ENCODE assay signal across 1 cellular context in the genomic region with DNA sequence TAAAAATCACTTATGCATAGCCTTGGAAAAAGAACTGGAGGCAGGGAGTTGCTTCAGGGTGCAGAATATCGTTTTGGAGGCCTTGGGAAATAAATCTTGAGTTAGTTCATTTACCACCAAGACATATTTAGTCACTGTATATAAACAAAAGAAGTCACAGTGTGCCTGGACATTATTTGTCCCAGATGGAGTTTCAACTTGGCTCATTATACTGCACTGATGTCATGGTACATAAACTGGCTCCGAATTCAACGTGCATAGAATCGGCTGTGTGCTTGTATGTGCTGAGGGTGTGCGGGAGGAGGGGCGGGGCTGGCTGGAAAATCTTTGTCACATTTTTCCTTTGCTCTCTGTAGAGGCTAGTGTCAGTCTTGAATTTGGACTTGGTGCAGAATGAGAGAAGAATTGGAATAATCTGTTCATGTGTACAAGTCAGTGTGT.
TF ChIP-seq lines count a peak whose summit lies in the region.

No MANE protein-coding gene starts in this region.

TF ChIP-seq in GM23338, 12 proteins besides CTCF, POLR2A, EP300 and RAD21 (continued from another document):
- TF ChIP-seq, protein P1, sequence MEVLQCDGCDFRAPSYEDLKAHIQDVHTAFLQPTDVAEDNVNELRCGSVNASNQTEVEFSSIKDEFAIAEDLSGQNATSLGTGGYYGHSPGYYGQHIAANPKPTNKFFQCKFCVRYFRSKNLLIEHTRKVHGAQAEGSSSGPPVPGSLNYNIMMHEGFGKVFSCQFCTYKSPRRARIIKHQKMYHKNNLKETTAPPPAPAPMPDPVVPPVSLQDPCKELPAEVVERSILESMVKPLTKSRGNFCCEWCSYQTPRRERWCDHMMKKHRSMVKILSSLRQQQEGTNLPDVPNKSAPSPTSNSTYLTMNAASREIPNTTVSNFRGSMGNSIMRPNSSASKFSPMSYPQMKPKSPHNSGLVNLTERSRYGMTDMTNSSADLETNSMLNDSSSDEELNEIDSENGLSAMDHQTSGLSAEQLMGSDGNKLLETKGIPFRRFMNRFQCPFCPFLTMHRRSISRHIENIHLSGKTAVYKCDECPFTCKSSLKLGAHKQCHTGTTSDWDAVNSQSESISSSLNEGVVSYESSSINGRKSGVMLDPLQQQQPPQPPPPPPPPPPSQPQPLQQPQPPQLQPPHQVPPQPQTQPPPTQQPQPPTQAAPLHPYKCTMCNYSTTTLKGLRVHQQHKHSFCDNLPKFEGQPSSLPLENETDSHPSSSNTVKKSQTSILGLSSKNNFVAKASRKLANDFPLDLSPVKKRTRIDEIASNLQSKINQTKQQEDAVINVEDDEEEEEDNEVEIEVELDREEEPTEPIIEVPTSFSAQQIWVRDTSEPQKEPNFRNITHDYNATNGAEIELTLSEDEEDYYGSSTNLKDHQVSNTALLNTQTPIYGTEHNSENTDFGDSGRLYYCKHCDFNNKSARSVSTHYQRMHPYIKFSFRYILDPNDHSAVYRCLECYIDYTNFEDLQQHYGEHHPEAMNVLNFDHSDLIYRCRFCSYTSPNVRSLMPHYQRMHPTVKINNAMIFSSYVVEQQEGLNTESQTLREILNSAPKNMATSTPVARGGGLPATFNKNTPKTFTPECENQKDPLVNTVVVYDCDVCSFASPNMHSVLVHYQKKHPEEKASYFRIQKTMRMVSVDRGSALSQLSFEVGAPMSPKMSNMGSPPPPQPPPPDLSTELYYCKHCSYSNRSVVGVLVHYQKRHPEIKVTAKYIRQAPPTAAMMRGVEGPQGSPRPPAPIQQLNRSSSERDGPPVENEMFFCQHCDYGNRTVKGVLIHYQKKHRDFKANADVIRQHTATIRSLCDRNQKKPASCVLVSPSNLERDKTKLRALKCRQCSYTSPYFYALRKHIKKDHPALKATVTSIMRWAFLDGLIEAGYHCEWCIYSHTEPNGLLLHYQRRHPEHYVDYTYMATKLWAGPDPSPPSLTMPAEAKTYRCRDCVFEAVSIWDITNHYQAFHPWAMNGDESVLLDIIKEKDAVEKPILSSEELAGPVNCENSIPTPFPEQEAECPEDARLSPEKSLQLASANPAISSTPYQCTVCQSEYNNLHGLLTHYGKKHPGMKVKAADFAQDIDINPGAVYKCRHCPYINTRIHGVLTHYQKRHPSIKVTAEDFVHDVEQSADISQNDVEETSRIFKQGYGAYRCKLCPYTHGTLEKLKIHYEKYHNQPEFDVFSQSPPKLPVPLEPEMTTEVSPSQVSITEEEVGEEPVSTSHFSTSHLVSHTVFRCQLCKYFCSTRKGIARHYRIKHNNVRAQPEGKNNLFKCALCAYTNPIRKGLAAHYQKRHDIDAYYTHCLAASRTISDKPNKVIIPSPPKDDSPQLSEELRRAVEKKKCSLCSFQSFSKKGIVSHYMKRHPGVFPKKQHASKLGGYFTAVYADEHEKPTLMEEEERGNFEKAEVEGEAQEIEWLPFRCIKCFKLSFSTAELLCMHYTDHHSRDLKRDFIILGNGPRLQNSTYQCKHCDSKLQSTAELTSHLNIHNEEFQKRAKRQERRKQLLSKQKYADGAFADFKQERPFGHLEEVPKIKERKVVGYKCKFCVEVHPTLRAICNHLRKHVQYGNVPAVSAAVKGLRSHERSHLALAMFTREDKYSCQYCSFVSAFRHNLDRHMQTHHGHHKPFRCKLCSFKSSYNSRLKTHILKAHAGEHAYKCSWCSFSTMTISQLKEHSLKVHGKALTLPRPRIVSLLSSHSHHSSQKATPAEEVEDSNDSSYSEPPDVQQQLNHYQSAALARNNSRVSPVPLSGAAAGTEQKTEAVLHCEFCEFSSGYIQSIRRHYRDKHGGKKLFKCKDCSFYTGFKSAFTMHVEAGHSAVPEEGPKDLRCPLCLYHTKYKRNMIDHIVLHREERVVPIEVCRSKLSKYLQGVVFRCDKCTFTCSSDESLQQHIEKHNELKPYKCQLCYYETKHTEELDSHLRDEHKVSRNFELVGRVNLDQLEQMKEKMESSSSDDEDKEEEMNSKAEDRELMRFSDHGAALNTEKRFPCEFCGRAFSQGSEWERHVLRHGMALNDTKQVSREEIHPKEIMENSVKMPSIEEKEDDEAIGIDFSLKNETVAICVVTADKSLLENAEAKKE (CRISPR knock-in tag; IDR thresholded peaks at IDR 0.05) = no peak
- TF ChIP-seq STAT1 (IDR thresholded peaks at IDR 0.05; ENCODE audit: unreplicated experiment) (no peak), JUNB (IDR thresholded peaks at IDR 0.05; ENCODE audit: unreplicated experiment) (no peak), EZH2phosphoT487 (IDR thresholded peaks at IDR 0.05; ENCODE audit: unreplicated experiment) (no peak), EZH2 (IDR thresholded peaks at IDR 0.05; ENCODE audit: low read depth, unreplicated experiment) (no peak), POLR2AphosphoS5 (IDR thresholded peaks at IDR 0.05; ENCODE audit: low read depth) (no peak)
